In genomic region chr5:131814990-131815389, GRCh38 we compare ENCODE assay signal across 13 cellular contexts. TPM values are rescaled to one million over a fixed set of nuclear protein-coding genes. Genes with fewer than 3 reads are reported as not detected.
DNase-seq lines count a peak whose midpoint lies in the region; ATAC-seq, FAIRE-seq and TF ChIP-seq lines count a peak whose summit lies in the region.
"Had no signal": no experiment of that assay in that cellular context is flagged by ENCODE, and none has a peak within 500 bp of the region (broad histone marks: within the 10 kb centered on the region; RNA-seq: fewer than 3 reads in every experiment).

No MANE protein-coding gene starts in this region.

- POLR2A ChIA-PET in activated CD4-positive, alpha-beta memory T cell treated with anti-CD3 and anti-CD28 coated beads for 36 hours (lab: Charles Lee) = no interaction called here

- H3K9me3 Mint-ChIP-seq in activated CD4-positive, alpha-beta memory T cell treated with anti-CD3 and anti-CD28 coated beads for 36 hours = no peaks in the 10 kb centered on the region
- H3K9me3 Mint-ChIP-seq: activated CD4-positive, alpha-beta T cell treated with anti-CD3 and anti-CD28 coated beads, Interleukin-2, amount 10 ng/mL, durations not matched to agents 7 days and 5 days; activated naive CD8-positive, alpha-beta T cell treated with anti-CD3 and anti-CD28 coated beads, Interleukin-2, amount 10 ng/mL, durations not matched to agents 7 days and 5 days had no signal

- CTCF ChIA-PET in activated CD4-positive, alpha-beta memory T cell treated with anti-CD3 and anti-CD28 coated beads for 36 hours (lab: Charles Lee) = no interaction called here

- intact Hi-C loops in adrenal gland (cut with DNase I) = loop anchor here (5.0 kb wide), 1 partner anchor 192 kb away; no protein-coding TSS in a partner anchor
- intact Hi-C loops in activated CD4-positive, alpha-beta memory T cell treated with anti-CD3 and anti-CD28 coated beads for 36 hours (cut with micrococcal nuclease) = loop anchor here (2.0 kb wide), 1 partner anchor 34 kb away; no protein-coding TSS in a partner anchor

- no peak overlapping the region for H3K4me3 ChIP-seq in astrocyte of the cerebellum (ENCODE audit: low read depth, low read length)
- no peak overlapping the region for H3K4me3 ChIP-seq in adrenal gland
- H3K4me3 ChIP-seq: BLaER1, spleen had no signal

- H3K36me3 ChIP-seq in adrenal gland (replicated peaks in 1 of 2) = no peaks in the 10 kb centered on the region
- H3K36me3 ChIP-seq: BLaER1, spleen had no signal

- no peak for ATAC-seq in T-helper 17 cell

- H3K4me1 ChIP-seq in adrenal gland (replicated peaks in 1 of 2) = peaks cover 0 to 8% of the 10 kb centered on the region in 2 donors

- H3K4me3 Mint-ChIP-seq in T-helper 17 cell = no peak overlapping the region
- no peak overlapping the region for H3K4me3 Mint-ChIP-seq in activated CD4-positive, alpha-beta memory T cell treated with anti-CD3 and anti-CD28 coated beads for 36 hours
- H3K4me3 Mint-ChIP-seq: activated CD4-positive, alpha-beta T cell treated with anti-CD3 and anti-CD28 coated beads, Interleukin-2, amount 10 ng/mL, durations not matched to agents 7 days and 5 days; activated naive CD8-positive, alpha-beta T cell treated with anti-CD3 and anti-CD28 coated beads, Interleukin-2, amount 10 ng/mL, durations not matched to agents 7 days and 5 days had no signal

- in situ Hi-C loops in ACHN (cut with HindIII; ENCODE audit: low pct_ligation_motif_present, low pct_unique_long_range_greater_than_20kb, low sequenced_read_pairs) = no loop called here
- in situ Hi-C loops in astrocyte of the cerebellum (cut with HindIII; ENCODE audit: low sequenced_read_pairs) = no loop called here

- H3K27ac ChIP-seq in adrenal gland = no peak overlapping the region
- H3K27ac ChIP-seq: BLaER1, spleen had no signal

- no peak for FAIRE-seq in HTR-8/SVneo (lab: Jason Lieb, UNC)

- WGBS in adrenal gland, 4 donors = 51 to 56% (median 54%) methylated on average over 2 of the region's 2 CpGs

- H3K36me3 Mint-ChIP-seq in T-helper 17 cell (ENCODE audit: low read depth) = no peaks in the 10 kb centered on the region
- H3K36me3 Mint-ChIP-seq in activated CD4-positive, alpha-beta memory T cell treated with anti-CD3 and anti-CD28 coated beads for 36 hours = no peaks in the 10 kb centered on the region
- H3K36me3 Mint-ChIP-seq: activated naive CD8-positive, alpha-beta T cell treated with anti-CD3 and anti-CD28 coated beads, Interleukin-2, amount 10 ng/mL, durations not matched to agents 7 days and 5 days had no signal

- H3K27me3 Mint-ChIP-seq in T-helper 17 cell = no peaks in the 10 kb centered on the region
- no peaks in the 10 kb centered on the region for H3K27me3 Mint-ChIP-seq in activated CD4-positive, alpha-beta memory T cell treated with anti-CD3 and anti-CD28 coated beads for 36 hours
- H3K27me3 Mint-ChIP-seq: activated CD4-positive, alpha-beta T cell treated with anti-CD3 and anti-CD28 coated beads, Interleukin-2, amount 10 ng/mL, durations not matched to agents 7 days and 5 days; activated naive CD8-positive, alpha-beta T cell treated with anti-CD3 and anti-CD28 coated beads, Interleukin-2, amount 10 ng/mL, durations not matched to agents 7 days and 5 days had no signal

- H3K4me1 Mint-ChIP-seq in T-helper 17 cell = peaks cover 4% of the 10 kb centered on the region
- H3K4me1 Mint-ChIP-seq in activated CD4-positive, alpha-beta memory T cell treated with anti-CD3 and anti-CD28 coated beads for 36 hours (ENCODE audit: low read depth) = peaks cover 1% of the 10 kb centered on the region

- peak; percentile 87 for DNase-seq in ACHN
- peak; percentile 56 for DNase-seq in HTR-8/SVneo (ENCODE audit: insufficient read length, low spot score)
- peak; percentile 47 for DNase-seq in astrocyte of the cerebellum (ENCODE audit: low read depth)
- DNase-seq in iPS DF 4.7 (ENCODE audit: extremely low read depth, low spot score) = peak; percentile 44
- no peak for DNase-seq in T-helper 17 cell
- DNase-seq in adrenal gland = no peak
- no peak for DNase-seq in activated CD4-positive, alpha-beta memory T cell treated with anti-CD3 and anti-CD28 coated beads for 36 hours
- DNase-seq in stimulated activated naive CD4-positive, alpha-beta T cell (lab: John Stamatoyannopoulos, UW) = no peak
- DNase-seq: activated CD4-positive, alpha-beta T cell treated with anti-CD3 and anti-CD28 coated beads, Interleukin-2, amount 10 ng/mL, durations not matched to agents 7 days and 5 days; activated naive CD8-positive, alpha-beta T cell treated with anti-CD3 and anti-CD28 coated beads, Interleukin-2, amount 10 ng/mL, durations not matched to agents 7 days and 5 days; RPMI8226; spleen had no signal

- no peak for TF ChIP-seq POLR2A in adrenal gland (IDR thresholded peaks at IDR 0.05)

- no peaks in the 10 kb centered on the region for H3K27me3 ChIP-seq in adrenal gland
- H3K27me3 ChIP-seq: BLaER1, spleen had no signal

- H3K9me3 ChIP-seq in T-helper 17 cell (ENCODE audit: control insufficient read depth, low read length, poor library complexity, severe bottlenecking) (no peaks in the 10 kb centered on the region), adrenal gland (replicated peaks in 1 of 3) (no peaks in the 10 kb centered on the region)
- H3K9me3 ChIP-seq: BLaER1, spleen had no signal

- no peak overlapping the region for H3K27ac Mint-ChIP-seq in T-helper 17 cell
- no peak overlapping the region for H3K27ac Mint-ChIP-seq in activated CD4-positive, alpha-beta memory T cell treated with anti-CD3 and anti-CD28 coated beads for 36 hours
- H3K27ac Mint-ChIP-seq: activated CD4-positive, alpha-beta T cell treated with anti-CD3 and anti-CD28 coated beads, Interleukin-2, amount 10 ng/mL, durations not matched to agents 7 days and 5 days; activated naive CD8-positive, alpha-beta T cell treated with anti-CD3 and anti-CD28 coated beads, Interleukin-2, amount 10 ng/mL, durations not matched to agents 7 days and 5 days had no signal

- TF ChIP-seq CTCF in astrocyte of the cerebellum (IDR thresholded peaks at IDR 0.05; ENCODE audit: low read depth, low read length, missing control alignments) (no peak), adrenal gland (IDR thresholded peaks at IDR 0.05) (no peak)

RNA-seq across cellular contexts. Expression of gene FNIP1, which starts 18.2 kb away (rescaled TPM):
- 10 to 100 TPM; 27.5 to 28.8 TPM for total RNA-seq in T-helper 17 cell
- total RNA-seq in adrenal gland = 10 to 100 TPM; 25.6 to 63.4 (median 40.6) TPM
- 10 to 100 TPM in 1 of 3 donors, 1 to 10 TPM in 2; 2.9 to 20.6 (median 7.4) TPM for polyA plus RNA-seq in adrenal gland
- total RNA-seq in activated CD4-positive, alpha-beta memory T cell treated with anti-CD3 and anti-CD28 coated beads for 36 hours = 10 to 100 TPM; 14.0 to 15.9 TPM

Comparison
In these comparisons a context has a peak if more than half of its experiments do, and no peak if none do; other contexts are left out.
1. DNase-seq: peak in ACHN (single experiment), HTR-8/SVneo (single experiment), astrocyte of the cerebellum (single experiment) and iPS DF 4.7 (single experiment); none in T-helper 17 cell (0 of 3), adrenal gland (0 of 7), activated CD4-positive, alpha-beta memory T cell treated with anti-CD3 and anti-CD28 coated beads for 36 hours (single experiment) and stimulated activated naive CD4-positive, alpha-beta T cell (0 of 6).